In genomic region chr12:63480186-63480585, GRCh38 we compare ENCODE assay signal across 25 cellular contexts.
"Had no signal": no experiment of that assay in that cellular context is flagged by ENCODE, and none has a peak within 500 bp of the region (broad histone marks: within the 10 kb centered on the region; RNA-seq: fewer than 3 reads in every experiment).

No MANE protein-coding gene starts in this region.

- H3K9me3 ChIP-seq: thoracic aorta had no signal

- FAIRE-seq: kidney had no signal

- H3K4me1 ChIP-seq: foreskin keratinocyte had no signal

- ATAC-seq: activated CD4-positive, alpha-beta T cell treated with anti-CD3 and anti-CD28 coated beads for 36 hours; foreskin keratinocyte; left lobe of liver; sciatic nerve had no signal

- H3K4me3 Mint-ChIP-seq: activated B cell treated with CpG ODN at 0.5 μM for 24 hours; activated CD4-positive, alpha-beta T cell treated with anti-CD3 and anti-CD28 coated beads for 36 hours; activated naive CD8-positive, alpha-beta T cell treated with anti-CD3 and anti-CD28 coated beads for 36 hours; activated T-cell treated with anti-CD3 and anti-CD28 coated beads, Interleukin-2, amount 50 U/mL, for 24 hours; naive B cell; T-helper 1 cell treated with Interleukin-12 subunit alpha and Interleukin-12 subunit beta and Interleukin-4 antibody, amounts not matched to agents 30 μg/mL and 1 μg/mL, for 36 hours; type B pancreatic cell had no signal

- H3K4me1 Mint-ChIP-seq: activated B cell treated with CpG ODN at 0.5 μM for 24 hours; activated CD4-positive, alpha-beta T cell treated with anti-CD3 and anti-CD28 coated beads for 36 hours; activated naive CD8-positive, alpha-beta T cell treated with anti-CD3 and anti-CD28 coated beads for 36 hours; naive B cell had no signal

- H3K4me3 ChIP-seq: lung, thoracic aorta had no signal

- H3K36me3 Mint-ChIP-seq: activated naive CD8-positive, alpha-beta T cell treated with anti-CD3 and anti-CD28 coated beads for 36 hours; naive B cell; type B pancreatic cell had no signal

- H3K9me3 Mint-ChIP-seq: activated B cell treated with CpG ODN at 0.5 μM for 24 hours; activated naive CD8-positive, alpha-beta T cell treated with anti-CD3 and anti-CD28 coated beads for 36 hours; activated T-cell treated with anti-CD3 and anti-CD28 coated beads, Interleukin-2, amount 50 U/mL, for 24 hours; activated T-helper 2 cell treated with anti-CD3 and anti-CD28 coated beads, Interferon-gamma antibody, Interleukin-2, Interleukin-4, amounts not matched to agents 10 μg/mL and 5 μg/mL and 100 μg/mL, durations not matched to agents 14 hours and 24 hours and 36 hours; T-helper 1 cell treated with Interleukin-12 subunit alpha and Interleukin-12 subunit beta and Interleukin-4 antibody, amounts not matched to agents 30 μg/mL and 1 μg/mL, for 36 hours; type B pancreatic cell had no signal

- H3K36me3 ChIP-seq: thoracic aorta had no signal

- DNase-seq: activated B cell treated with CpG ODN at 0.5 μM for 24 hours; activated CD4-positive, alpha-beta T cell treated with anti-CD3 and anti-CD28 coated beads for 36 hours; activated CD4-positive, alpha-beta T cell treated with anti-CD3 and anti-CD28 coated beads, Interleukin-2, amount 50 U/mL, for 4 hours; activated CD8-positive, alpha-beta memory T cell treated with anti-CD3 and anti-CD28 coated beads for 24 hours; activated CD8-positive, alpha-beta memory T cell treated with anti-CD3 and anti-CD28 coated beads, Interleukin-2, amount 50 U/mL, for 4 hours; activated naive CD4-positive, alpha-beta T cell; activated naive CD8-positive, alpha-beta T cell treated with anti-CD3 and anti-CD28 coated beads for 36 hours; activated T-cell treated with anti-CD3 and anti-CD28 coated beads, Interleukin-2, amount 50 U/mL, for 24 hours; amniotic stem cell; cerebellar nuclear complex; cortex of kidney; foreskin keratinocyte; kidney; naive B cell; nucleus accumbens; stimulated activated CD4-positive, alpha-beta T cell treated with anti-CD3 and anti-CD28 coated beads, Interleukin-4, amount 100 ng/mL, for 1 hour; stimulated activated naive CD4-positive, alpha-beta T cell had no signal

- H3K27ac ChIP-seq: epithelial cell of prostate, foreskin keratinocyte, thoracic aorta had no signal

- H3K27ac Mint-ChIP-seq: activated B cell treated with CpG ODN at 0.5 μM for 24 hours; activated CD4-positive, alpha-beta T cell treated with anti-CD3 and anti-CD28 coated beads for 36 hours; activated naive CD8-positive, alpha-beta T cell treated with anti-CD3 and anti-CD28 coated beads for 36 hours; activated T-cell treated with anti-CD3 and anti-CD28 coated beads, Interleukin-2, amount 50 U/mL, for 24 hours; activated T-helper 2 cell treated with anti-CD3 and anti-CD28 coated beads, Interferon-gamma antibody, Interleukin-2, Interleukin-4, amounts not matched to agents 10 μg/mL and 5 μg/mL and 100 μg/mL, durations not matched to agents 14 hours and 24 hours and 36 hours; naive B cell; T-helper 1 cell treated with Interleukin-12 subunit alpha and Interleukin-12 subunit beta and Interleukin-4 antibody, amounts not matched to agents 30 μg/mL and 1 μg/mL, for 36 hours; type B pancreatic cell had no signal

- H3K27me3 Mint-ChIP-seq: activated B cell treated with CpG ODN at 0.5 μM for 24 hours; activated CD4-positive, alpha-beta T cell treated with anti-CD3 and anti-CD28 coated beads for 36 hours; activated naive CD8-positive, alpha-beta T cell treated with anti-CD3 and anti-CD28 coated beads for 36 hours; naive B cell had no signal

- H3K27me3 ChIP-seq: foreskin keratinocyte had no signal
